Comparison of ENCODE assay signal across 22 cellular contexts in the genomic region with DNA sequence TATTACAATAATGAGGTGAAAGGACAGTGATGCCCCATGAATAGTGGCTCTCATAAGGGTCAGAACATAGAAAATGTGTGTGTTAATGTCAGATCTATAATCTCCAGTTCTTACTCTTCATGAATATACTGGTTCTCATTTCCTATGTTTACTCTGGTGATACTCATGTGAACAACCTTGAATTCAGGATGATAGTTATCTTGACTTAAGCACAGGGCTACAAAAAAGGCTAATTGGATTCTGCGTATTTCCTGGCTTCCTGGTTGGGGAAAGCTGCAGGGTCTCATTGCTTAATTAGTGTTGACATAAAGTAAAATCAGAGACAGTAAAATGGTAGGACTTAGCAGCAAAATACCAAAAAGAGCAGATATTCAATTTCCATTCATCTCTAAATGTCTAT.
"Had no signal": no experiment of that assay in that cellular context is flagged by ENCODE, and none has a peak within 500 bp of the region (broad histone marks: within the 10 kb centered on the region; RNA-seq: fewer than 3 reads in every experiment).

No MANE protein-coding gene starts in this region.

- ATAC-seq: activated CD4-positive, alpha-beta T cell treated with anti-CD3 and anti-CD28 coated beads for 36 hours; activated CD8-positive, alpha-beta memory T cell treated with anti-CD3 and anti-CD28 coated beads, Interleukin-2, amount 10 ng/mL, durations not matched to agents 7 days and 5 days; activated CD8-positive, alpha-beta T cell treated with anti-CD3 and anti-CD28 coated beads, Interleukin-2, amount 10 ng/mL, durations not matched to agents 7 days and 5 days; activated naive CD8-positive, alpha-beta T cell treated with anti-CD3 and anti-CD28 coated beads, Interleukin-2, amount 50 U/mL, for 24 hours; esophagus mucosa had no signal

- DNase-seq: activated CD4-positive, alpha-beta memory T cell treated with anti-CD3 and anti-CD28 coated beads for 36 hours; activated CD4-positive, alpha-beta T cell treated with anti-CD3 and anti-CD28 coated beads for 36 hours; activated CD4-positive, alpha-beta T cell treated with anti-CD3 and anti-CD28 coated beads, Interleukin-2, amount 10 ng/mL, durations not matched to agents 24 days and 14 days; activated CD4-positive, CD25-positive, alpha-beta regulatory T cell; activated CD4-positive, CD25-positive, alpha-beta regulatory T cell treated with anti-CD3 and anti-CD28 coated beads, Interleukin-2, amount 50 U/mL, for 72 hours; activated CD8-positive, alpha-beta memory T cell treated with anti-CD3 and anti-CD28 coated beads, Interleukin-2, amount 10 ng/mL, durations not matched to agents 7 days and 5 days; activated CD8-positive, alpha-beta memory T cell treated with anti-CD3 and anti-CD28 coated beads, Interleukin-2, amount 50 U/mL, for 4 hours; activated CD8-positive, alpha-beta T cell treated with anti-CD3 and anti-CD28 coated beads, Interleukin-2, amount 10 ng/mL, durations not matched to agents 7 days and 5 days; activated effector memory CD4-positive, alpha-beta T cell treated with anti-CD3 and anti-CD28 coated beads, Interleukin-2, amount 50 U/mL, for 16 hours; activated naive CD4-positive, alpha-beta T cell treated with anti-CD3 and anti-CD28 coated beads for 36 hours; activated naive CD8-positive, alpha-beta T cell treated with anti-CD3 and anti-CD28 coated beads for 36 hours; activated naive CD8-positive, alpha-beta T cell treated with anti-CD3 and anti-CD28 coated beads, Interleukin-2, amount 50 U/mL, for 24 hours; activated T-cell treated with anti-CD3 and anti-CD28 coated beads, Interleukin-2, amount 50 U/mL, for 1 hour; activated T-cell treated with anti-CD3 and anti-CD28 coated beads, Interleukin-2, amount 50 U/mL, for 48 hours; central memory CD4-positive, alpha-beta T cell; cerebellar nuclear complex; colonic mucosa; effector CD8-positive, alpha-beta T cell; foreskin fibroblast; head of caudate nucleus; hippocampal formation had no signal
